ENCODE assay signal across 8 cellular contexts in genomic region chr12:4107436-4107878, GRCh38.
DNase-seq lines count a peak whose midpoint lies in the region; ATAC-seq lines count a peak whose summit lies in the region.

No MANE protein-coding gene starts in this region.

- DNase-seq in EH (ENCODE audit: low read depth) (peak; percentile 60), HPDE6-E6E7 (ENCODE audit: extremely low spot score) (peak; percentile 47), T-cell (peak; percentile 29 to 82 (median 70)), amniotic stem cell (lab: John Stamatoyannopoulos, UW) (peak; percentile 1), inferior parietal cortex (ENCODE audit: extremely low spot score) (peak; percentile 20), epidermal melanocyte (ENCODE audit: insufficient read length, low spot score) (no peak)
- peak; percentile 35 for DNase-seq in stimulated activated CD8-positive, alpha-beta memory T cell treated with anti-CD3 and anti-CD28 coated beads, Interleukin-12 subunit alpha, Interleukin-12 subunit beta, amount 100 ng/mL, for 4 hours (ENCODE audit: low read depth)

- CTCF ChIA-PET in T-cell (lab: Charles Lee), result interaction anchor here (0.5 to 3.8 kb wide), 27 partner anchors 9 to 319 kb away, joined by 3 to 50 read pairs (median 4); partner anchors contain the start of gene PARP11 (in 1 of the 2)

- no peaks in the 10 kb centered on the region for H3K36me3 Mint-ChIP-seq in T-cell

- H3K27ac Mint-ChIP-seq in T-cell, result peak overlapping the region; percentile 71 to 79

- ATAC-seq in GM21447 (IDR thresholded peaks at IDR 0.05; ENCODE audit: unreplicated experiment) (peak; percentile 90), T-cell (replicated peaks in 1 of 4) (peak; percentile 96 to 100 (median 97))

- POLR2A ChIA-PET in T-cell (lab: Charles Lee), result interaction anchor here in 1 of 2 donors (1.4 kb wide), 1 partner anchor 169 kb away, joined by 3 read pairs; no protein-coding TSS in a partner anchor

- peak overlapping the region in 2 of 3 donors; percentile 28 to 45 for H3K4me3 Mint-ChIP-seq in T-cell

- H3K9me3 Mint-ChIP-seq in T-cell, result no peaks in the 10 kb centered on the region

- H3K4me1 Mint-ChIP-seq in T-cell, result peaks cover 14 to 21% (median 16%) of the 10 kb centered on the region in 3 donors

- no peaks in the 10 kb centered on the region for H3K27me3 Mint-ChIP-seq in T-cell
